3 cellular contexts compared by ENCODE assay signal in the genomic region with DNA sequence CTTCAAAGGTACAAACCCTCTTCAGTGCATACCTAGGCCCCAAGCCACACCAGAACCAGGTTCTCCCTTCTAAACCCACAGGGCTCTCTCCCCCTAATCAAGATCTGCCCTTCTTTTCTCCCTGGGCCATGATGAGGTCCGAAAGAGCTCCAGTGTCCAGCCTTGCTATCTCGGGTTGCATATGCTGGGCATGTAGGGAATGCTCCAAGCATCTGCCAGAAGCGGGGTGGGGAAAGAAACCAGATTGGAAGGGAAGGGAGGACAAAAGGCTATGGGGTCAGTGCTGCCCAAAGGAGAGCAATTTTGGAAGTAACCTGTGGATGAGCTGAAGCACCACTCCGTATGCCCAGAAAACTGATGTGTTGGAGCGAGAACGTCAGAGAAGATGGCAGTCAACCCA.
TF ChIP-seq lines count a peak whose summit lies in the region.

No MANE protein-coding gene starts in this region.

TF ChIP-seq in SK-N-SH, 30 proteins besides CTCF, POLR2A, EP300 and RAD21:
- no peak for TF ChIP-seq RCOR1 (IDR thresholded peaks at IDR 0.05; ENCODE audit: low read length)
- TF ChIP-seq MXI1 (IDR thresholded peaks at IDR 0.05; ENCODE audit: low read depth, low read length), result no peak
- TF ChIP-seq, protein P1, sequence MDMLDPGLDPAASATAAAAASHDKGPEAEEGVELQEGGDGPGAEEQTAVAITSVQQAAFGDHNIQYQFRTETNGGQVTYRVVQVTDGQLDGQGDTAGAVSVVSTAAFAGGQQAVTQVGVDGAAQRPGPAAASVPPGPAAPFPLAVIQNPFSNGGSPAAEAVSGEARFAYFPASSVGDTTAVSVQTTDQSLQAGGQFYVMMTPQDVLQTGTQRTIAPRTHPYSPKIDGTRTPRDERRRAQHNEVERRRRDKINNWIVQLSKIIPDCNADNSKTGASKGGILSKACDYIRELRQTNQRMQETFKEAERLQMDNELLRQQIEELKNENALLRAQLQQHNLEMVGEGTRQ (IDR thresholded peaks at IDR 0.05; ENCODE audit: borderline replicate concordance, low read depth, low read length), result no peak
- TF ChIP-seq, protein P2, sequence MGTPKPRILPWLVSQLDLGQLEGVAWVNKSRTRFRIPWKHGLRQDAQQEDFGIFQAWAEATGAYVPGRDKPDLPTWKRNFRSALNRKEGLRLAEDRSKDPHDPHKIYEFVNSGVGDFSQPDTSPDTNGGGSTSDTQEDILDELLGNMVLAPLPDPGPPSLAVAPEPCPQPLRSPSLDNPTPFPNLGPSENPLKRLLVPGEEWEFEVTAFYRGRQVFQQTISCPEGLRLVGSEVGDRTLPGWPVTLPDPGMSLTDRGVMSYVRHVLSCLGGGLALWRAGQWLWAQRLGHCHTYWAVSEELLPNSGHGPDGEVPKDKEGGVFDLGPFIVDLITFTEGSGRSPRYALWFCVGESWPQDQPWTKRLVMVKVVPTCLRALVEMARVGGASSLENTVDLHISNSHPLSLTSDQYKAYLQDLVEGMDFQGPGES (IDR thresholded peaks at IDR 0.05; ENCODE audit: low read depth, low read length), result no peak
- TF ChIP-seq POLR2AphosphoS5 (IDR thresholded peaks at IDR 0.05; ENCODE audit: low read depth, low read length), result no peak

TF ChIP-seq in SK-N-SH treated with all-trans-retinoic acid at 6 μM for 48 hours, 23 proteins besides CTCF, POLR2A, EP300 and RAD21:
- TF ChIP-seq ZNF8 (CRISPR knock-in tag; IDR thresholded peaks at IDR 0.05) (no peak), ZFP30 (CRISPR knock-in tag; IDR thresholded peaks at IDR 0.05) (no peak), ZFP3 (CRISPR knock-in tag; IDR thresholded peaks at IDR 0.05) (no peak), ARNTL (CRISPR knock-in tag; IDR thresholded peaks at IDR 0.05; ENCODE audit: borderline replicate concordance, low read depth) (no peak), TCF4 (CRISPR knock-in tag; IDR thresholded peaks at IDR 0.05; ENCODE audit: borderline replicate concordance) (no peak), TOX (CRISPR knock-in tag; IDR thresholded peaks at IDR 0.05; ENCODE audit: borderline replicate concordance) (no peak), ZC3H10 (CRISPR knock-in tag; IDR thresholded peaks at IDR 0.05) (no peak), SNAI2 (CRISPR knock-in tag; IDR thresholded peaks at IDR 0.05) (no peak), OSR1 (CRISPR knock-in tag; IDR thresholded peaks at IDR 0.05) (no peak)
- TF ChIP-seq, protein P3, sequence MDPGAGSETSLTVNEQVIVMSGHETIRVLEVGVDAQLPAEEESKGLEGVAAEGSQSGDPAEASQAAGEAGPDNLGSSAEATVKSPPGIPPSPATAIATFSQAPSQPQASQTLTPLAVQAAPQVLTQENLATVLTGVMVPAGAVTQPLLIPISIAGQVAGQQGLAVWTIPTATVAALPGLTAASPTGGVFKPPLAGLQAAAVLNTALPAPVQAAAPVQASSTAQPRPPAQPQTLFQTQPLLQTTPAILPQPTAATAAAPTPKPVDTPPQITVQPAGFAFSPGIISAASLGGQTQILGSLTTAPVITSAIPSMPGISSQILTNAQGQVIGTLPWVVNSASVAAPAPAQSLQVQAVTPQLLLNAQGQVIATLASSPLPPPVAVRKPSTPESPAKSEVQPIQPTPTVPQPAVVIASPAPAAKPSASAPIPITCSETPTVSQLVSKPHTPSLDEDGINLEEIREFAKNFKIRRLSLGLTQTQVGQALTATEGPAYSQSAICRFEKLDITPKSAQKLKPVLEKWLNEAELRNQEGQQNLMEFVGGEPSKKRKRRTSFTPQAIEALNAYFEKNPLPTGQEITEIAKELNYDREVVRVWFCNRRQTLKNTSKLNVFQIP (CRISPR knock-in tag; IDR thresholded peaks at IDR 0.05; ENCODE audit: borderline replicate concordance, low read depth), result no peak
- TF ChIP-seq, protein P4, sequence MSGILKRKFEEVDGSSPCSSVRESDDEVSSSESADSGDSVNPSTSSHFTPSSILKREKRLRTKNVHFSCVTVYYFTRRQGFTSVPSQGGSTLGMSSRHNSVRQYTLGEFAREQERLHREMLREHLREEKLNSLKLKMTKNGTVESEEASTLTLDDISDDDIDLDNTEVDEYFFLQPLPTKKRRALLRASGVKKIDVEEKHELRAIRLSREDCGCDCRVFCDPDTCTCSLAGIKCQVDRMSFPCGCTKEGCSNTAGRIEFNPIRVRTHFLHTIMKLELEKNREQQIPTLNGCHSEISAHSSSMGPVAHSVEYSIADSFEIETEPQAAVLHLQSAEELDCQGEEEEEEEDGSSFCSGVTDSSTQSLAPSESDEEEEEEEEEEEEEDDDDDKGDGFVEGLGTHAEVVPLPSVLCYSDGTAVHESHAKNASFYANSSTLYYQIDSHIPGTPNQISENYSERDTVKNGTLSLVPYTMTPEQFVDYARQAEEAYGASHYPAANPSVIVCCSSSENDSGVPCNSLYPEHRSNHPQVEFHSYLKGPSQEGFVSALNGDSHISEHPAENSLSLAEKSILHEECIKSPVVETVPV (CRISPR knock-in tag; IDR thresholded peaks at IDR 0.05), result no peak
- TF ChIP-seq, protein P5, sequence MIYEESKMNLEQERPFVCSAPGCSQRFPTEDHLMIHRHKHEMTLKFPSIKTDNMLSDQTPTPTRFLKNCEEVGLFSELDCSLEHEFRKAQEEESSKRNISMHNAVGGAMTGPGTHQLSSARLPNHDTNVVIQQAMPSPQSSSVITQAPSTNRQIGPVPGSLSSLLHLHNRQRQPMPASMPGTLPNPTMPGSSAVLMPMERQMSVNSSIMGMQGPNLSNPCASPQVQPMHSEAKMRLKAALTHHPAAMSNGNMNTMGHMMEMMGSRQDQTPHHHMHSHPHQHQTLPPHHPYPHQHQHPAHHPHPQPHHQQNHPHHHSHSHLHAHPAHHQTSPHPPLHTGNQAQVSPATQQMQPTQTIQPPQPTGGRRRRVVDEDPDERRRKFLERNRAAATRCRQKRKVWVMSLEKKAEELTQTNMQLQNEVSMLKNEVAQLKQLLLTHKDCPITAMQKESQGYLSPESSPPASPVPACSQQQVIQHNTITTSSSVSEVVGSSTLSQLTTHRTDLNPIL (CRISPR knock-in tag; IDR thresholded peaks at IDR 0.05; ENCODE audit: low read depth), result no peak

TF ChIP-seq in K562, 482 proteins besides CTCF, POLR2A, EP300 and RAD21:
- TF ChIP-seq, protein P6, sequence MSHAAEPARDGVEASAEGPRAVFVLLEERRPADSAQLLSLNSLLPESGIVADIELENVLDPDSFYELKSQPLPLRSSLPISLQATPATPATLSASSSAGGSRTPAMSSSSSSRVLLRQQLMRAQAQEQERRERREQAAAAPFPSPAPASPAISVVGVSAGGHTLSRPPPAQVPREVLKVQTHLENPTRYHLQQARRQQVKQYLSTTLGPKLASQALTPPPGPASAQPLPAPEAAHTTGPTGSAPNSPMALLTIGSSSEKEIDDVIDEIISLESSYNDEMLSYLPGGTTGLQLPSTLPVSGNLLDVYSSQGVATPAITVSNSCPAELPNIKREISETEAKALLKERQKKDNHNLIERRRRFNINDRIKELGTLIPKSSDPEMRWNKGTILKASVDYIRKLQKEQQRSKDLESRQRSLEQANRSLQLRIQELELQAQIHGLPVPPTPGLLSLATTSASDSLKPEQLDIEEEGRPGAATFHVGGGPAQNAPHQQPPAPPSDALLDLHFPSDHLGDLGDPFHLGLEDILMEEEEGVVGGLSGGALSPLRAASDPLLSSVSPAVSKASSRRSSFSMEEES (CRISPR knock-in tag; IDR thresholded peaks at IDR 0.05), result no peak
- TF ChIP-seq HLTF (IDR thresholded peaks at IDR 0.05), result no peak
- TF ChIP-seq, protein P7, sequence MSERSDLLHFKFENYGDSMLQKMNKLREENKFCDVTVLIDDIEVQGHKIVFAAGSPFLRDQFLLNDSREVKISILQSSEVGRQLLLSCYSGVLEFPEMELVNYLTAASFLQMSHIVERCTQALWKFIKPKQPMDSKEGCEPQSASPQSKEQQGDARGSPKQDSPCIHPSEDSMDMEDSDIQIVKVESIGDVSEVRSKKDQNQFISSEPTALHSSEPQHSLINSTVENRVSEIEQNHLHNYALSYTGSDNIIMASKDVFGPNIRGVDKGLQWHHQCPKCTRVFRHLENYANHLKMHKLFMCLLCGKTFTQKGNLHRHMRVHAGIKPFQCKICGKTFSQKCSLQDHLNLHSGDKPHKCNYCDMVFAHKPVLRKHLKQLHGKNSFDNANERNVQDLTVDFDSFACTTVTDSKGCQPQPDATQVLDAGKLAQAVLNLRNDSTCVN (CRISPR knock-in tag; IDR thresholded peaks at IDR 0.05), result no peak
- TF ChIP-seq, protein P8, sequence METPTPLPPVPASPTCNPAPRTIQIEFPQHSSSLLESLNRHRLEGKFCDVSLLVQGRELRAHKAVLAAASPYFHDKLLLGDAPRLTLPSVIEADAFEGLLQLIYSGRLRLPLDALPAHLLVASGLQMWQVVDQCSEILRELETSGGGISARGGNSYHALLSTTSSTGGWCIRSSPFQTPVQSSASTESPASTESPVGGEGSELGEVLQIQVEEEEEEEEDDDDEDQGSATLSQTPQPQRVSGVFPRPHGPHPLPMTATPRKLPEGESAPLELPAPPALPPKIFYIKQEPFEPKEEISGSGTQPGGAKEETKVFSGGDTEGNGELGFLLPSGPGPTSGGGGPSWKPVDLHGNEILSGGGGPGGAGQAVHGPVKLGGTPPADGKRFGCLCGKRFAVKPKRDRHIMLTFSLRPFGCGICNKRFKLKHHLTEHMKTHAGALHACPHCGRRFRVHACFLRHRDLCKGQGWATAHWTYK (CRISPR knock-in tag; IDR thresholded peaks at IDR 0.05), result no peak
- no peak for TF ChIP-seq GATAD2A (IDR thresholded peaks at IDR 0.05)
- TF ChIP-seq, protein P9, sequence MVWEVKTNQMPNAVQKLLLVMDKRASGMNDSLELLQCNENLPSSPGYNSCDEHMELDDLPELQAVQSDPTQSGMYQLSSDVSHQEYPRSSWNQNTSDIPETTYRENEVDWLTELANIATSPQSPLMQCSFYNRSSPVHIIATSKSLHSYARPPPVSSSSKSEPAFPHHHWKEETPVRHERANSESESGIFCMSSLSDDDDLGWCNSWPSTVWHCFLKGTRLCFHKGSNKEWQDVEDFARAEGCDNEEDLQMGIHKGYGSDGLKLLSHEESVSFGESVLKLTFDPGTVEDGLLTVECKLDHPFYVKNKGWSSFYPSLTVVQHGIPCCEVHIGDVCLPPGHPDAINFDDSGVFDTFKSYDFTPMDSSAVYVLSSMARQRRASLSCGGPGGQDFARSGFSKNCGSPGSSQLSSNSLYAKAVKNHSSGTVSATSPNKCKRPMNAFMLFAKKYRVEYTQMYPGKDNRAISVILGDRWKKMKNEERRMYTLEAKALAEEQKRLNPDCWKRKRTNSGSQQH (CRISPR knock-in tag; IDR thresholded peaks at IDR 0.05), result no peak
- TF ChIP-seq SMARCA4 (IDR thresholded peaks at IDR 0.05), result no peak
- TF ChIP-seq, protein P10, sequence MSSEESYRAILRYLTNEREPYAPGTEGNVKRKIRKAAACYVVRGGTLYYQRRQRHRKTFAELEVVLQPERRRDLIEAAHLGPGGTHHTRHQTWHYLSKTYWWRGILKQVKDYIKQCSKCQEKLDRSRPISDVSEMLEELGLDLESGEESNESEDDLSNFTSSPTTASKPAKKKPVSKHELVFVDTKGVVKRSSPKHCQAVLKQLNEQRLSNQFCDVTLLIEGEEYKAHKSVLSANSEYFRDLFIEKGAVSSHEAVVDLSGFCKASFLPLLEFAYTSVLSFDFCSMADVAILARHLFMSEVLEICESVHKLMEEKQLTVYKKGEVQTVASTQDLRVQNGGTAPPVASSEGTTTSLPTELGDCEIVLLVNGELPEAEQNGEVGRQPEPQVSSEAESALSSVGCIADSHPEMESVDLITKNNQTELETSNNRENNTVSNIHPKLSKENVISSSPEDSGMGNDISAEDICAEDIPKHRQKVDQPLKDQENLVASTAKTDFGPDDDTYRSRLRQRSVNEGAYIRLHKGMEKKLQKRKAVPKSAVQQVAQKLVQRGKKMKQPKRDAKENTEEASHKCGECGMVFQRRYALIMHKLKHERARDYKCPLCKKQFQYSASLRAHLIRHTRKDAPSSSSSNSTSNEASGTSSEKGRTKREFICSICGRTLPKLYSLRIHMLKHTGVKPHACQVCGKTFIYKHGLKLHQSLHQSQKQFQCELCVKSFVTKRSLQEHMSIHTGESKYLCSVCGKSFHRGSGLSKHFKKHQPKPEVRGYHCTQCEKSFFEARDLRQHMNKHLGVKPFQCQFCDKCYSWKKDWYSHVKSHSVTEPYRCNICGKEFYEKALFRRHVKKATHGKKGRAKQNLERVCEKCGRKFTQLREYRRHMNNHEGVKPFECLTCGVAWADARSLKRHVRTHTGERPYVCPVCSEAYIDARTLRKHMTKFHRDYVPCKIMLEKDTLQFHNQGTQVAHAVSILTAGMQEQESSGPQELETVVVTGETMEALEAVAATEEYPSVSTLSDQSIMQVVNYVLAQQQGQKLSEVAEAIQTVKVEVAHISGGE (CRISPR knock-in tag; IDR thresholded peaks at IDR 0.05), result no peak
